ENCODE assay signal across 3 cellular contexts in genomic region chr16:8969202-8969897, GRCh38.
TF ChIP-seq lines count a peak whose summit lies in the region.
"Not testable (repeated sequence)": the region's sequence is repeated elsewhere in the genome, so short reads cannot be mapped to it uniquely, and the experiment has no call there.

No MANE protein-coding gene starts in this region.

TF ChIP-seq in Ishikawa, 13 proteins besides CTCF, POLR2A, EP300 and RAD21:
- TF ChIP-seq USF1 (IDR thresholded peaks at IDR 0.05): peak; percentile 44
TF ChIP-seq in Ishikawa: peak in this region for 1; not testable (repeated sequence) for 12.

TF ChIP-seq in K562, 482 proteins besides CTCF, POLR2A, EP300 and RAD21:
- TF ChIP-seq TFE3 (CRISPR knock-in tag; IDR thresholded peaks at IDR 0.05): peak; percentile 85
- peak; percentile 1; the same call in 1 of the 2 replicates for TF ChIP-seq USF2 (CRISPR knock-in tag; IDR thresholded peaks at IDR 0.05)
- TF ChIP-seq ZNF121 (CRISPR knock-in tag; conservative IDR thresholded peaks at IDR 0.05): peak; percentile 49
- peak; percentile 36; the same call in 1 of the 2 replicates for TF ChIP-seq RAD51 (IDR thresholded peaks at IDR 0.05; ENCODE audit: borderline replicate concordance, low read depth)

TF ChIP-seq in HepG2, 621 proteins besides CTCF, POLR2A, EP300 and RAD21:
- TF ChIP-seq ZNF121 (CRISPR knock-in tag; IDR thresholded peaks at IDR 0.05) (peak; percentile 72), USF2 (IDR thresholded peaks at IDR 0.05; ENCODE audit: low read depth, low read length) (0 out of 2 replicates have a peak, but pooled peaks have one; percentile 9), RAD51 (IDR thresholded peaks at IDR 0.05; ENCODE audit: borderline replicate concordance) (peak; percentile 40; the same call in 1 of the 2 replicates)
- not testable (repeated sequence) for TF ChIP-seq USF2 (CRISPR knock-in tag; IDR thresholded peaks at IDR 0.05; ENCODE audit: borderline replicate concordance)
TF ChIP-seq in HepG2: peak in this region for 3; not testable (repeated sequence) for 618.
